In genomic region chr15:74568594-74568993, GRCh38 we compare ENCODE assay signal across 20 cellular contexts. TPM values are rescaled to one million over a fixed set of nuclear protein-coding genes. Genes with fewer than 3 reads are reported as not detected.
A peak's percentile ranks its signal among the peaks of the same experiment; 100 is the strongest.
DNase-seq lines count a peak whose midpoint lies in the region; ATAC-seq and TF ChIP-seq lines count a peak whose summit lies in the region.
"Had no signal": no experiment of that assay in that cellular context is flagged by ENCODE, and none has a peak within 500 bp of the region (broad histone marks: within the 10 kb centered on the region; RNA-seq: fewer than 3 reads in every experiment).

No MANE protein-coding gene starts in this region.

- peak overlapping the region; percentile 47 for H3K27ac Mint-ChIP-seq in T-helper 1 cell treated with Interleukin-12 subunit alpha and Interleukin-12 subunit beta and Interleukin-4 antibody, amounts not matched to agents 30 μg/mL and 1 μg/mL, for 36 hours
- H3K27ac Mint-ChIP-seq in WTC11 (peak overlapping the region; percentile 92), immature natural killer cell (peak overlapping the region; percentile 60 to 85 (median 79))
- H3K27ac Mint-ChIP-seq in stimulated activated naive B cell treated with anti-CD40 and anti-IgM and Interleukin-4, amounts not matched to agents 10 μg/mL and 1 μg/mL and 100 μg/mL, for 72 hours: peak overlapping the region; percentile 10

- H3K9me3 Mint-ChIP-seq in T-helper 1 cell treated with Interleukin-12 subunit alpha and Interleukin-12 subunit beta and Interleukin-4 antibody, amounts not matched to agents 30 μg/mL and 1 μg/mL, for 36 hours: no peaks in the 10 kb centered on the region
- H3K9me3 Mint-ChIP-seq in WTC11 (no peaks in the 10 kb centered on the region), immature natural killer cell (no peaks in the 10 kb centered on the region)
- no peaks in the 10 kb centered on the region for H3K9me3 Mint-ChIP-seq in stimulated activated naive B cell treated with anti-CD40 and anti-IgM and Interleukin-4, amounts not matched to agents 10 μg/mL and 1 μg/mL and 100 μg/mL, for 72 hours
- H3K9me3 Mint-ChIP-seq: CD8-positive, alpha-beta memory T cell had no signal

- H3K4me3 Mint-ChIP-seq in T-helper 1 cell treated with Interleukin-12 subunit alpha and Interleukin-12 subunit beta and Interleukin-4 antibody, amounts not matched to agents 30 μg/mL and 1 μg/mL, for 36 hours: no peak overlapping the region
- H3K4me3 Mint-ChIP-seq in WTC11 (no peak overlapping the region), immature natural killer cell (no peak overlapping the region)
- H3K4me3 Mint-ChIP-seq in stimulated activated naive B cell treated with anti-CD40 and anti-IgM and Interleukin-4, amounts not matched to agents 10 μg/mL and 1 μg/mL and 100 μg/mL, for 72 hours: no peak overlapping the region
- H3K4me3 Mint-ChIP-seq: CD8-positive, alpha-beta memory T cell had no signal

- no peaks in the 10 kb centered on the region for H3K27me3 Mint-ChIP-seq in T-helper 1 cell treated with Interleukin-12 subunit alpha and Interleukin-12 subunit beta and Interleukin-4 antibody, amounts not matched to agents 30 μg/mL and 1 μg/mL, for 36 hours (ENCODE audit: low read depth)
- H3K27me3 Mint-ChIP-seq in WTC11 (ENCODE audit: low read depth) (no peaks in the 10 kb centered on the region), immature natural killer cell (ENCODE audit: low read depth in 3 of 3) (peaks cover 2 to 3% (median 2%) of the 10 kb centered on the region in 3 donors)
- H3K27me3 Mint-ChIP-seq in stimulated activated naive B cell treated with anti-CD40 and anti-IgM and Interleukin-4, amounts not matched to agents 10 μg/mL and 1 μg/mL and 100 μg/mL, for 72 hours: no peaks in the 10 kb centered on the region
- H3K27me3 Mint-ChIP-seq: CD8-positive, alpha-beta memory T cell had no signal

- H3K36me3 Mint-ChIP-seq in T-helper 1 cell treated with Interleukin-12 subunit alpha and Interleukin-12 subunit beta and Interleukin-4 antibody, amounts not matched to agents 30 μg/mL and 1 μg/mL, for 36 hours (ENCODE audit: low read depth): peaks cover 42% of the 10 kb centered on the region
- H3K36me3 Mint-ChIP-seq in WTC11 (peaks cover 51% of the 10 kb centered on the region), immature natural killer cell (peaks cover 4 to 20% (median 6%) of the 10 kb centered on the region in 3 donors)
- H3K36me3 Mint-ChIP-seq in stimulated activated naive B cell treated with anti-CD40 and anti-IgM and Interleukin-4, amounts not matched to agents 10 μg/mL and 1 μg/mL and 100 μg/mL, for 72 hours: peaks cover 35 to 59% of the 10 kb centered on the region in 2 donors

- no peak for TF ChIP-seq CTCF in WTC11 (IDR thresholded peaks at IDR 0.05)

- POLR2A ChIA-PET in WTC11 (lab: Charles Lee): no interaction called here

- DNase-seq in T-helper 1 cell (no peak), WTC11 (ENCODE audit: low spot score) (no peak), immature natural killer cell (no peak), NCI-H1417 treated with DMSO at 0.1 percent for 48 hours (lab: John Stamatoyannopoulos, UW) (no peak), superior temporal gyrus (ENCODE audit: extremely low spot score) (no peak)
- no peak for DNase-seq in stimulated activated naive B cell treated with anti-CD40 and anti-IgM and Interleukin-4, amounts not matched to agents 10 μg/mL and 1 μg/mL and 100 μg/mL, for 72 hours
- DNase-seq: 8988T; Calu3; CD8-positive, alpha-beta memory T cell; GOT3; HCEC 1CT; KG1; NCI-H1092; NCI-H1436 treated with DMSO at 0.1 percent for 48 hours; NCI-H1930; NCI-H226; NCI-H524; NCI-H774; Peyer's patch had no signal

- no peak for ATAC-seq in WTC11
- no peak for ATAC-seq in stimulated activated naive B cell treated with anti-CD40 and anti-IgM and Interleukin-4, amounts not matched to agents 10 μg/mL and 1 μg/mL and 100 μg/mL, for 72 hours (replicated peaks)

- CTCF ChIA-PET in WTC11 (lab: Charles Lee): no interaction called here

- H3K4me1 Mint-ChIP-seq in T-helper 1 cell treated with Interleukin-12 subunit alpha and Interleukin-12 subunit beta and Interleukin-4 antibody, amounts not matched to agents 30 μg/mL and 1 μg/mL, for 36 hours (ENCODE audit: low read depth): peaks cover 39% of the 10 kb centered on the region
- H3K4me1 Mint-ChIP-seq in WTC11: peaks cover 21% of the 10 kb centered on the region
- peaks cover 58 to 85% of the 10 kb centered on the region in 2 donors for H3K4me1 Mint-ChIP-seq in immature natural killer cell
- peaks cover 13 to 21% of the 10 kb centered on the region in 2 donors for H3K4me1 Mint-ChIP-seq in stimulated activated naive B cell treated with anti-CD40 and anti-IgM and Interleukin-4, amounts not matched to agents 10 μg/mL and 1 μg/mL and 100 μg/mL, for 72 hours

TF ChIP-seq in WTC11, 78 proteins besides CTCF, POLR2A, EP300 and RAD21 (continues in another document):
- TF ChIP-seq STAT6 (CRISPR knock-in tag; conservative IDR thresholded peaks at IDR 0.05; ENCODE audit: low read depth) (no peak), EMX1 (CRISPR knock-in tag; IDR thresholded peaks at IDR 0.05) (no peak), ZBTB43 (CRISPR knock-in tag; IDR thresholded peaks at IDR 0.05) (no peak), E2F1 (CRISPR knock-in tag; IDR thresholded peaks at IDR 0.05) (no peak), SP1 (CRISPR knock-in tag; conservative IDR thresholded peaks at IDR 0.05) (no peak), ZNF425 (CRISPR knock-in tag; conservative IDR thresholded peaks at IDR 0.05) (no peak), PREB (CRISPR knock-in tag; IDR thresholded peaks at IDR 0.05; ENCODE audit: borderline replicate concordance) (no peak)

RNA-seq across cellular contexts. Expression of gene ARID3B, which starts 27.6 kb away (rescaled TPM):
- total RNA-seq in WTC11 (2021): 122 to 133 TPM (median 124 TPM) in 3 replicates
- polyA plus RNA-seq in immature natural killer cell: 10 to 100 TPM in 1 of 3 donors, 1 to 10 TPM in 2; 3.2 to 17.3 (median 6.6) TPM

RNA-seq across cellular contexts. Expression of gene CLK3, which starts 47.0 kb away (rescaled TPM):
- total RNA-seq in WTC11 (2021): 45.2 to 48.1 TPM (median 46.3 TPM) in 3 replicates
- polyA plus RNA-seq in immature natural killer cell: 10 to 100 TPM; 32.4 to 82.1 (median 68.2) TPM

Comparison
In these comparisons a context has a peak if more than half of its experiments do, and no peak if none do; other contexts are left out.
1. H3K27ac Mint-ChIP-seq: peak in every context shown above with its lines; median percentile 92 in WTC11; 79 in immature natural killer cell; 47 in T-helper 1 cell treated with Interleukin-12 subunit alpha and Interleukin-12 subunit beta and Interleukin-4 antibody, amounts not matched to agents 30 μg/mL and 1 μg/mL, for 36 hours; 10 in stimulated activated naive B cell treated with anti-CD40 and anti-IgM and Interleukin-4, amounts not matched to agents 10 μg/mL and 1 μg/mL and 100 μg/mL, for 72 hours.